Comparison of ENCODE assay signal across 17 cellular contexts in the genomic region with DNA sequence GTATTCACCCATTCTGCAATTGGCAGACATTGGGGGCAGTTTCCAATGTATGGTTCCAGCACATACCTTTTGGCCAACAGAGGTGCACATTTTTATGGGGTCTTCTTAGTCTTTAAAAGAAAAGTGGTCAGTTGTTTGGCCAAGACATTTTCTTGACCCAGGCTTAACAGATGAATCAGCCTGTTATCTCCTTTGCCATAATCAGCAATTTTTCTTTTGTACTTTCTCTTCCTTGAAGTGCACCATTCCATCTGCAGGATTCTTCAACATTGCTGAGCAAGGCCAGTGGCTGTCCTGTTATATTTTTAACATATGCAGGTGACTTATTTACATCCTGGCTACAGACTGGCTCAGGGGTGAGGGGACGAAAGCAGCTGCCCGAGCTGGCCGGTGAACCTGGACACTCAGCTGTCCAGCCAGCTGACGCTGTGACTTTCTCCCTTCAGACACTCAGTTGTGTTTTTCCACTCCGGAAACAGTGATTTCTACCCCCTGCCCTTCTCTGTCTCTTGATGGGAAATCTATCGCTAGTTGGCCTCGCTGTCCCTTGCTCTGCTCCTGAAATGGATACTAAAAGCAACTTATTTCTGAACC.
A peak's percentile ranks its signal among the peaks of the same experiment; 100 is the strongest.
DNase-seq lines count a peak whose midpoint lies in the region; ATAC-seq and TF ChIP-seq lines count a peak whose summit lies in the region.
"Had no signal": no experiment of that assay in that cellular context is flagged by ENCODE, and none has a peak within 500 bp of the region (broad histone marks: within the 10 kb centered on the region; RNA-seq: fewer than 3 reads in every experiment).

No MANE protein-coding gene starts in this region.

- H3K4me1 ChIP-seq in heart left ventricle = peaks cover 0 to 56% (median 20%) of the 10 kb centered on the region in 12 donors
- H3K4me1 ChIP-seq in breast epithelium = peaks cover 4 to 7% of the 10 kb centered on the region in 2 donors

- no peak overlapping the region for H3K27ac Mint-ChIP-seq in activated naive CD4-positive, alpha-beta T cell treated with anti-CD3 and anti-CD28 coated beads, Interleukin-2, amount 50 U/mL, for 72 hours
- H3K27ac Mint-ChIP-seq: endodermal cell, H9, IgD-negative memory B cell had no signal

- H3K36me3 Mint-ChIP-seq in activated naive CD4-positive, alpha-beta T cell treated with anti-CD3 and anti-CD28 coated beads, Interleukin-2, amount 50 U/mL, for 72 hours = no peaks in the 10 kb centered on the region
- H3K36me3 Mint-ChIP-seq: IgD-negative memory B cell had no signal

- H3K4me3 ChIP-seq in heart left ventricle = no peak overlapping the region
- H3K4me3 ChIP-seq in breast epithelium = no peak overlapping the region
- H3K4me3 ChIP-seq: tibial nerve had no signal

- H3K36me3 ChIP-seq in heart left ventricle (no peaks in the 10 kb centered on the region), breast epithelium (no peaks in the 10 kb centered on the region)
- H3K36me3 ChIP-seq: tibial nerve had no signal

- intact Hi-C loops in heart left ventricle (cut with DNase I) (loop anchor here in 2 of 10 donors (1.0 to 10.0 kb wide), 2 partner anchors 28 to 246 kb away; no protein-coding TSS in a partner anchor), left cardiac atrium (cut with DNase I) (no loop called here), breast epithelium (cut with DNase I; ENCODE audit: low total_unique reads) (no loop called here), left colon (cut with DNase I, micrococcal nuclease) (no loop called here)

- H3K27ac ChIP-seq in heart left ventricle (peak overlapping the region in 9 of 12 donors; percentile 25 to 65 (median 49)), breast epithelium (peak overlapping the region; percentile 43 to 68), substantia nigra (ENCODE audit: low read depth, low read length, poor library complexity, severe bottlenecking) (peak overlapping the region; percentile 6)

- TF ChIP-seq POLR2A in heart left ventricle (IDR thresholded peaks at IDR 0.05) (no peak), breast epithelium (IDR thresholded peaks at IDR 0.05) (no peak)

- WGBS in heart left ventricle, 4 donors = 40 to 48% (median 42%) methylated on average over 7 of the region's 7 CpGs

- no peak for TF ChIP-seq CTCF in heart left ventricle (IDR thresholded peaks at IDR 0.05)
- TF ChIP-seq CTCF in breast epithelium (IDR thresholded peaks at IDR 0.05) = no peak

- DNase-seq in heart left ventricle = no peak
- DNase-seq in left cardiac atrium = no peak
- no peak for DNase-seq in breast epithelium (ENCODE audit: low spot score in 2 of 2)
- peak; percentile 90 for DNase-seq in myocyte (ENCODE audit: low read depth)
- DNase-seq in substantia nigra (lab: John Stamatoyannopoulos, UW) = peak in 10 of 49 donors; percentile 21 to 54 (median 31)
- no peak for DNase-seq in activated naive CD4-positive, alpha-beta T cell treated with anti-CD3 and anti-CD28 coated beads, Interleukin-2, amount 50 U/mL, for 72 hours (ENCODE audit: low spot score in 2 of 2)
- no peak for DNase-seq in hepatic stellate cell (ENCODE audit: low spot score)
- DNase-seq in left colon = no peak
- DNase-seq: 8988T; activated CD4-positive, alpha-beta T cell treated with anti-CD3 and anti-CD28 coated beads for 48 hours; activated effector memory CD4-positive, alpha-beta T cell treated with Interleukin-2 at 50 U/mL for 16 hours; endodermal cell; H9; NCI-H82; stimulated activated CD4-positive, alpha-beta T cell treated with anti-CD3 and anti-CD28 coated beads, Interleukin-12 subunit alpha, Interleukin-12 subunit beta, amount 100 ng/mL, for 4 hours had no signal

- no peaks in the 10 kb centered on the region for H3K9me3 Mint-ChIP-seq in activated naive CD4-positive, alpha-beta T cell treated with anti-CD3 and anti-CD28 coated beads, Interleukin-2, amount 50 U/mL, for 72 hours
- H3K9me3 Mint-ChIP-seq: endodermal cell, H9, IgD-negative memory B cell had no signal

- peak in 1 of 4 donors; percentile 12 for ATAC-seq in heart left ventricle
- ATAC-seq in left cardiac atrium = no peak
- no peak for ATAC-seq in activated naive CD4-positive, alpha-beta T cell treated with anti-CD3 and anti-CD28 coated beads, Interleukin-2, amount 50 U/mL, for 72 hours
- ATAC-seq in left colon = no peak

- peaks cover 0 to 5% (median 0%) of the 10 kb centered on the region in 9 donors for H3K27me3 ChIP-seq in heart left ventricle
- no peaks in the 10 kb centered on the region for H3K27me3 ChIP-seq in breast epithelium
- H3K27me3 ChIP-seq: tibial nerve had no signal

- H3K9me3 ChIP-seq in heart left ventricle (no peaks in the 10 kb centered on the region), breast epithelium (no peaks in the 10 kb centered on the region)
- H3K9me3 ChIP-seq: tibial nerve had no signal
